ENCODE assay signal across 20 cellular contexts in the genomic region with DNA sequence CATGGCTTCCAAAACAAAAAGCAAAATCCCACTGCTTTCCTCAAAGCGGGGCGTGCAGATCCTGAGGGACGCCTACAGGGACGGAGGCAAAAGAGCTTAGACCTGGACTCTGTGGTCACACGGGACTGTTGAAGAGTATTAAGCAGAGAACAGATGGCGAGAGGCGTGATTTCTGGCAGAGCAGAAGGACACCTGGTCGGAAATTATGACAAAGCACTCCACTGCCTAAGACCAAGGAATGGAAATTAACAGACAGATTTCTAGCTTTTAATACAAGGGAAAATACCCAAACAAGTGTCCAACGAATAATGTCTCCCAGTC. TPM values are rescaled to one million over a fixed set of nuclear protein-coding genes. Genes with fewer than 3 reads are reported as not detected.
DNase-seq lines count a peak whose midpoint lies in the region; ATAC-seq and TF ChIP-seq lines count a peak whose summit lies in the region.
"Had no signal": no experiment of that assay in that cellular context is flagged by ENCODE, and none has a peak within 500 bp of the region (broad histone marks: within the 10 kb centered on the region; RNA-seq: fewer than 3 reads in every experiment).

No MANE protein-coding gene starts in this region.

- H3K27ac Mint-ChIP-seq in activated CD4-positive, alpha-beta T cell treated with anti-CD3 and anti-CD28 coated beads, Interleukin-2, amount 10 ng/mL, durations not matched to agents 24 days and 14 days: peak overlapping the region; percentile 70

- no peak overlapping the region for H2AFZ ChIP-seq in PC-9

- TF ChIP-seq CTCF in PC-9 (conservative IDR thresholded peaks at IDR 0.05): no peak

- no peak for DNase-seq in activated CD4-positive, alpha-beta T cell treated with anti-CD3 and anti-CD28 coated beads, Interleukin-2, amount 10 ng/mL, durations not matched to agents 24 days and 14 days
- no peak for DNase-seq in activated CD4-positive, alpha-beta T cell treated with anti-CD3 and anti-CD28 coated beads for 4 hours
- peak; percentile 97 for DNase-seq in NCI-H82 treated with DMSO at 0.1 percent for 48 hours (lab: John Stamatoyannopoulos, UW; ENCODE audit: unreplicated experiment)
- DNase-seq in cerebellar nuclear complex (lab: John Stamatoyannopoulos, UW): peak; percentile 67 to 92
- DNase-seq in sciatic nerve (ENCODE audit: low spot score): no peak
- no peak for DNase-seq in AML-193 (lab: John Stamatoyannopoulos, UW)
- no peak for DNase-seq in PC-9
- DNase-seq: activated T-cell treated with anti-CD3 and anti-CD28 coated beads, Interleukin-2, amount 50 U/mL, for 1 hour; aorta; colonic mucosa; gastrocnemius medialis; left ventricle myocardium superior; stimulated activated CD4-positive, alpha-beta T cell treated with anti-CD3 and anti-CD28 coated beads, Interleukin-12 subunit alpha, Interleukin-12 subunit beta, amount 100 ng/mL, for 4 hours; stomach had no signal

- no peak overlapping the region for H3K27ac ChIP-seq in PC-9
- H3K27ac ChIP-seq: A549, C4-2B, colonic mucosa, gastrocnemius medialis, stomach had no signal

- H3K9me2 ChIP-seq in PC-9 (ENCODE audit: insufficient read depth): no peaks in the 10 kb centered on the region

- peaks cover 78% of the 10 kb centered on the region for H3K36me3 Mint-ChIP-seq in activated CD4-positive, alpha-beta T cell treated with anti-CD3 and anti-CD28 coated beads, Interleukin-2, amount 10 ng/mL, durations not matched to agents 24 days and 14 days (ENCODE audit: low read depth)

- H3K36me3 ChIP-seq in PC-9 (ENCODE audit: low read depth): 0 out of 2 replicates have a peak, but pooled peaks cover 1% of the 10 kb centered on the region
- H3K36me3 ChIP-seq: colonic mucosa had no signal

- intact Hi-C loops in activated CD4-positive, alpha-beta T cell treated with anti-CD3 and anti-CD28 coated beads, Interleukin-2, amount 10 ng/mL, durations not matched to agents 24 days and 14 days (cut with micrococcal nuclease): no loop called here
- intact Hi-C loops in sciatic nerve (cut with DNase I): no loop called here
- intact Hi-C loops in PC-9 (cut with micrococcal nuclease; ENCODE audit: unreplicated experiment): loop anchor here (5.0 kb wide), 1 partner anchor 97 kb away; no protein-coding TSS in a partner anchor

- BruUV-seq in PC-9 (replicated peaks; lab: Mats Ljungman, UMichigan): no TSS peak

- H3K9me3 ChIP-seq in PC-9 (ENCODE audit: insufficient read depth, low read depth): no peaks in the 10 kb centered on the region
- H3K9me3 ChIP-seq: A549, colonic mucosa, gastrocnemius medialis, stomach had no signal

- H3K27me3 ChIP-seq in PC-9 (ENCODE audit: insufficient read depth, low read depth): no peaks in the 10 kb centered on the region
- H3K27me3 ChIP-seq: colonic mucosa, gastrocnemius medialis, stomach had no signal

- H3K4me3 ChIP-seq in PC-9: no peak overlapping the region
- H3K4me3 ChIP-seq: A549, colonic mucosa, gastrocnemius medialis, stomach had no signal

- CTCF ChIA-PET in PC-9 (lab: Charles Lee): no interaction called here

- no peaks in the 10 kb centered on the region for H3K79me2 ChIP-seq in PC-9 (ENCODE audit: low read depth)

- H3K4me3 Mint-ChIP-seq in activated CD4-positive, alpha-beta T cell treated with anti-CD3 and anti-CD28 coated beads, Interleukin-2, amount 10 ng/mL, durations not matched to agents 24 days and 14 days: no peak overlapping the region
- H3K4me3 Mint-ChIP-seq: IgD-negative memory B cell had no signal

- no peaks in the 10 kb centered on the region for H4K20me1 ChIP-seq in PC-9 (ENCODE audit: insufficient read depth)

- peaks cover 18% of the 10 kb centered on the region for H3K4me1 Mint-ChIP-seq in activated CD4-positive, alpha-beta T cell treated with anti-CD3 and anti-CD28 coated beads, Interleukin-2, amount 10 ng/mL, durations not matched to agents 24 days and 14 days
- H3K4me1 Mint-ChIP-seq: IgD-negative memory B cell had no signal

- POLR2A ChIA-PET in PC-9 (lab: Charles Lee; ENCODE audit: unreplicated experiment): no interaction called here

- no peak overlapping the region for H3K4me2 ChIP-seq in PC-9
- H3K4me2 ChIP-seq: A549 had no signal

- ATAC-seq in sciatic nerve (peak; percentile 22), GM19467 (IDR thresholded peaks at IDR 0.05; ENCODE audit: unreplicated experiment) (no peak)
- ATAC-seq: A549; activated CD4-positive, CD25-positive, alpha-beta regulatory T cell treated with anti-CD3 and anti-CD28 coated beads, Interleukin-2, amount 50 U/mL, for 24 hours; gastrocnemius medialis; left ventricle myocardium superior had no signal

- 0 out of 2 replicates have a peak, but pooled peaks cover 5% of the 10 kb centered on the region for H3F3A ChIP-seq in PC-9 (ENCODE audit: insufficient read depth, low read depth)

- no peaks in the 10 kb centered on the region for H3K27me3 Mint-ChIP-seq in activated CD4-positive, alpha-beta T cell treated with anti-CD3 and anti-CD28 coated beads, Interleukin-2, amount 10 ng/mL, durations not matched to agents 24 days and 14 days
- H3K27me3 Mint-ChIP-seq: IgD-negative memory B cell had no signal

- no peaks in the 10 kb centered on the region for H3K9me3 Mint-ChIP-seq in activated CD4-positive, alpha-beta T cell treated with anti-CD3 and anti-CD28 coated beads, Interleukin-2, amount 10 ng/mL, durations not matched to agents 24 days and 14 days
- H3K9me3 Mint-ChIP-seq: IgD-negative memory B cell had no signal

- no peaks in the 10 kb centered on the region for H3K4me1 ChIP-seq in PC-9 (replicated peaks; ENCODE audit: insufficient read depth)
- H3K4me1 ChIP-seq: A549, colonic mucosa, gastrocnemius medialis, stomach had no signal

RNA-seq across cellular contexts. Expression of gene CST7, which starts 15.4 kb away (rescaled TPM):
- total RNA-seq in activated CD4-positive, alpha-beta T cell treated with anti-CD3 and anti-CD28 coated beads, Interleukin-2, amount 10 ng/mL, durations not matched to agents 24 days and 14 days: 115 and 117 TPM in 2 replicates
- total RNA-seq in sciatic nerve (6.7 TPM), PC-9 (2021) (not detected in 2 replicates)
- total RNA-seq: Daoy had no signal

RNA-seq across cellular contexts. Expression of gene APMAP, which starts 28.1 kb away (rescaled TPM):
- 56.4 and 56.8 TPM in 2 replicates for total RNA-seq in activated CD4-positive, alpha-beta T cell treated with anti-CD3 and anti-CD28 coated beads, Interleukin-2, amount 10 ng/mL, durations not matched to agents 24 days and 14 days
- 47.3 TPM for total RNA-seq in sciatic nerve
- total RNA-seq in PC-9 (2021): 96.6 and 103 TPM in 2 replicates

Comparison
In these comparisons a context has a peak if more than half of its experiments do, and no peak if none do; other contexts are left out.
1. DNase-seq: peak in NCI-H82 treated with DMSO at 0.1 percent for 48 hours (single experiment) and cerebellar nuclear complex (2 of 2); none in activated CD4-positive, alpha-beta T cell treated with anti-CD3 and anti-CD28 coated beads, Interleukin-2, amount 10 ng/mL, durations not matched to agents 24 days and 14 days (single experiment), activated CD4-positive, alpha-beta T cell treated with anti-CD3 and anti-CD28 coated beads for 4 hours (0 of 2), sciatic nerve (single experiment), AML-193 (0 of 2) and PC-9 (0 of 2).
2. RNA of gene CST7, which starts 15.4 kb away (total RNA-seq): 115 to 117 TPM in activated CD4-positive, alpha-beta T cell treated with anti-CD3 and anti-CD28 coated beads, Interleukin-2, amount 10 ng/mL, durations not matched to agents 24 days and 14 days; 6.7 TPM in sciatic nerve (single experiment) and not detected in PC-9; every median in the first group is over 10 times any median in the second.